ENCODE assay signal across 20 cellular contexts in genomic region chr9:12826924-12827655, GRCh38. TPM values are rescaled to one million over a fixed set of nuclear protein-coding genes. Genes with fewer than 3 reads are reported as not detected.
A peak's percentile ranks its signal among the peaks of the same experiment; 100 is the strongest.
DNase-seq lines count a peak whose midpoint lies in the region; ATAC-seq, FAIRE-seq and TF ChIP-seq lines count a peak whose summit lies in the region.
"Had no signal": no experiment of that assay in that cellular context is flagged by ENCODE, and none has a peak within 500 bp of the region (broad histone marks: within the 10 kb centered on the region; RNA-seq: fewer than 3 reads in every experiment).

No MANE protein-coding gene starts in this region.

- H3K27me3 Mint-ChIP-seq in progenitor cell of endocrine pancreas: no peaks in the 10 kb centered on the region
- H3K27me3 Mint-ChIP-seq: CD4-positive, alpha-beta T cell had no signal

- H3K79me2 ChIP-seq in hepatocyte: no peaks in the 10 kb centered on the region

- no peak overlapping the region for H2AFZ ChIP-seq in hepatocyte

- H3K4me3 Mint-ChIP-seq in progenitor cell of endocrine pancreas (ENCODE audit: low read depth): no peak overlapping the region
- H3K4me3 Mint-ChIP-seq: CD4-positive, alpha-beta T cell; H9 had no signal

- peak overlapping the region; percentile 32 for H3K4me2 ChIP-seq in hepatocyte

- ATAC-seq in pancreas: peak in 3 of 4 donors; percentile 58 to 84 (median 72)
- ATAC-seq: GM12878 had no signal

- H3K4me3 ChIP-seq in hepatocyte (no peak overlapping the region), pancreas (no peak overlapping the region)
- H3K4me3 ChIP-seq: GM12878 had no signal

- H3K27me3 ChIP-seq in hepatocyte: no peaks in the 10 kb centered on the region
- no peaks in the 10 kb centered on the region for H3K27me3 ChIP-seq in pancreas

- H3K4me1 ChIP-seq in hepatocyte (ENCODE audit: insufficient read depth) (peaks cover 22% of the 10 kb centered on the region), pancreas (peaks cover 0 to 4% (median 0%) of the 10 kb centered on the region in 3 donors)
- H3K4me1 ChIP-seq: Caco-2 had no signal

- peaks cover 7% of the 10 kb centered on the region for H3K4me1 Mint-ChIP-seq in progenitor cell of endocrine pancreas (ENCODE audit: low read depth)
- H3K4me1 Mint-ChIP-seq: H9 had no signal

- FAIRE-seq in A204.1 (lab: Jason Lieb, UNC) (peak; percentile 82), TTC549 (lab: Jason Lieb, UNC) (peak; percentile 85), pancreas (lab: Jason Lieb, UNC) (no peak)
- FAIRE-seq: GM12878, GM19239, H1 had no signal

- H3K36me3 Mint-ChIP-seq in progenitor cell of endocrine pancreas (ENCODE audit: insufficient read depth): peaks cover 5% of the 10 kb centered on the region

- no peak overlapping the region for H3K27ac Mint-ChIP-seq in progenitor cell of endocrine pancreas
- H3K27ac Mint-ChIP-seq: CD4-positive, alpha-beta T cell; H9 had no signal

- DNase-seq in hepatocyte (ENCODE audit: low spot score): no peak
- no peak for DNase-seq in pancreas
- DNase-seq in GM13976 (ENCODE audit: low spot score): no peak
- no peak for DNase-seq in NCI-H1930 (lab: John Stamatoyannopoulos, UW)
- no peak for DNase-seq in progenitor cell of endocrine pancreas (ENCODE audit: low spot score, unreplicated experiment)
- DNase-seq: ACHN; AML-193; Caco-2; CD4-positive, alpha-beta T cell; DMS53; DND-41; EL; H9 had no signal

- no peaks in the 10 kb centered on the region for H3K9me2 ChIP-seq in hepatocyte (replicated peaks; ENCODE audit: insufficient read depth)

- 39% methylated on average over 3 of the region's 3 CpGs for WGBS in hepatocyte (ENCODE audit: low lambda C conversion rate, missing lambda C conversion rate)
- WGBS in pancreas, 2 donors: 28 to 41% methylated on average over 3 of the region's 3 CpGs

- H3K9me3 ChIP-seq in hepatocyte (ENCODE audit: low read depth) (no peaks in the 10 kb centered on the region), pancreas (no peaks in the 10 kb centered on the region)
- H3K9me3 ChIP-seq: Caco-2 had no signal

- intact Hi-C loops in pancreas (cut with DNase I): no loop called here

- peaks cover 4% of the 10 kb centered on the region for H3K9me3 Mint-ChIP-seq in progenitor cell of endocrine pancreas (ENCODE audit: low read depth)
- H3K9me3 Mint-ChIP-seq: H9 had no signal

- in situ Hi-C loops in GM13976 (cut with MboI; ENCODE audit: low sequenced_read_pairs, unreplicated experiment): no loop called here

- H4K20me1 ChIP-seq in hepatocyte (ENCODE audit: insufficient read depth, poor library complexity, severe bottlenecking): no peaks in the 10 kb centered on the region

- TF ChIP-seq CTCF in hepatocyte (IDR thresholded peaks at IDR 0.05; ENCODE audit: poor library complexity) (no peak), pancreas (IDR thresholded peaks at IDR 0.05) (no peak), GM13976 (IDR thresholded peaks at IDR 0.05; ENCODE audit: borderline replicate concordance, control extremely low read depth, extremely low read depth, insufficient read depth, missing control alignments) (no peak), progenitor cell of endocrine pancreas (IDR thresholded peaks at IDR 0.05; ENCODE audit: unreplicated experiment) (no peak)

- H3K27ac ChIP-seq in hepatocyte (peak overlapping the region; percentile 9), pancreas (peak overlapping the region in 1 of 4 donors; percentile 2)
- H3K27ac ChIP-seq: C4-2B had no signal

- no peaks in the 10 kb centered on the region for H3K36me3 ChIP-seq in hepatocyte (replicated peaks; ENCODE audit: insufficient read depth, low read depth)
- no peaks in the 10 kb centered on the region for H3K36me3 ChIP-seq in pancreas

RNA-seq across cellular contexts. Expression of gene LURAP1L, which starts 52.3 kb away (rescaled TPM):
- total RNA-seq in hepatocyte (37.6 and 40.2 TPM in 2 replicates), pancreas (10 to 100 TPM in 5 of 6 donors, 1 to 10 TPM in 1; 6.5 to 21.1 (median 13.7) TPM), progenitor cell of endocrine pancreas (11.0 and 11.4 TPM in 2 replicates)
- polyA plus RNA-seq in hepatocyte (36.1 and 42.5 TPM in 2 replicates), pancreas (10 to 100 TPM; 10.9 to 11.3 TPM)
- total RNA-seq: Caco-2; CD4-positive, alpha-beta T cell; G401 had no signal
